8 cellular contexts compared by ENCODE assay signal in the genomic region with DNA sequence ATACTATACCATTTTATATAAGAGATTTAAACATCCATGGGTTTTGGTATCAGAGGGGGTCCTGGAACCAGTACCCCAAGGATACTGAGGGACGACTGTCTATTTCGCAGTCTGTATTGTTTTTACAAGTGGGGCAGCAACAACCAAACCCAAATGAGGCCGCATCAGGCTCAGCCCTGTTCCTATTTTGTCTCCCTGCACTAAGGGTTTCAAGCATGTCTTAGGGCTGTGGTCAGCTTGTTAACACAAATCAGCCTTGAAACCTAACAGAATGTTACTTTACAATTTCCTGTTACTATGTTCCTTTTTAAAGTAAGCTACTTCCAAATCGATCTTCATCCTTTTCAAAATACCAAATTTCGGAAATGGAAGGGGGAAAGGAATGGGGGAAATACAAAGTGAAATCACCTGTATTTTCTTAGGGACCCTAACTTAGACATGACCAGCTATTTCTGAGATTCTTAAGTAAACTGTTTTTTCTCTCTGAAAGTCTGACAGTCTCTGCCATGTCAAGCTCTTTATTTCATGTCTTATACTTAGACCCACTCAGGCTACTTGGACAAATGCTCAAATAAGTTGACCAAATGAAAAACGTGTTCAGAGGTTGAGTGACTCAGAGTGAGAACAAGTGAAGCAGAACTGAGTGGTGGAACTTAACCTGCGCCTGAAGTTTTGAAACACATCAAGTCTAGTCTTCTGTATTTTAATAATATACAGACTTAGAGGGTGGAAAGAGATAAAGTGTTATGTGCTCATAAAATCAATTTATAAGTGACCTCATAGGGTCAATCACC.
DNase-seq lines count a peak whose midpoint lies in the region; ATAC-seq and TF ChIP-seq lines count a peak whose summit lies in the region.

No MANE protein-coding gene starts in this region.

- H3K36me3 ChIP-seq in SJCRH30, result 0 out of 2 replicates have a peak, but pooled peaks cover 6% of the 10 kb centered on the region
- H3K36me3 ChIP-seq in ascending aorta, result no peaks in the 10 kb centered on the region

- intact Hi-C loops in ascending aorta (cut with DNase I), result no loop called here

- H3K27me3 ChIP-seq in SJCRH30, result no peaks in the 10 kb centered on the region
- H3K27me3 ChIP-seq in ascending aorta, result no peaks in the 10 kb centered on the region

- H3K4me3 ChIP-seq in SJCRH30 (no peak overlapping the region), ascending aorta (no peak overlapping the region)

- 0 out of 2 replicates have a peak, but pooled peaks cover 2% of the 10 kb centered on the region for H3K9me3 ChIP-seq in SJCRH30 (replicated peaks)
- peaks cover 0 to 20% of the 10 kb centered on the region in 2 donors for H3K9me3 ChIP-seq in ascending aorta

- H3K27ac ChIP-seq in SJCRH30 (no peak overlapping the region), ascending aorta (no peak overlapping the region)

- H3K4me1 ChIP-seq in SJCRH30, result no peaks in the 10 kb centered on the region
- no peaks in the 10 kb centered on the region for H3K4me1 ChIP-seq in ascending aorta

- no peak for TF ChIP-seq CTCF in ascending aorta (IDR thresholded peaks at IDR 0.05)

- ATAC-seq in GM18502 (IDR thresholded peaks at IDR 0.05; ENCODE audit: poor library complexity, unreplicated experiment) (peak; percentile 95), GM21529 (IDR thresholded peaks at IDR 0.05; ENCODE audit: unreplicated experiment) (peak; percentile 89)

- peak; percentile 59 for DNase-seq in KG1 (lab: John Stamatoyannopoulos, UW)
- peak; percentile 26 for DNase-seq in germinal center (ENCODE audit: low spot score)
- no peak for DNase-seq in COR-L47 (lab: John Stamatoyannopoulos, UW)
- DNase-seq in SJCRH30, result no peak
- DNase-seq in ascending aorta (ENCODE audit: low spot score in 2 of 2), result no peak
- no peak for DNase-seq in retina

Comparison
In these comparisons a context has a peak if more than half of its experiments do, and no peak if none do; other contexts are left out.
1. DNase-seq: peak in KG1 (single experiment) and germinal center (single experiment); none in COR-L47 (single experiment), SJCRH30 (0 of 2), ascending aorta (0 of 2) and retina (single experiment).